9 cellular contexts compared by ENCODE assay signal in genomic region chr9:136311433-136312375, GRCh38. TPM values are rescaled to one million over a fixed set of nuclear protein-coding genes. Genes with fewer than 3 reads are reported as not detected.
DNase-seq lines count a peak whose midpoint lies in the region; ATAC-seq and TF ChIP-seq lines count a peak whose summit lies in the region.
"Had no signal": no experiment of that assay in that cellular context is flagged by ENCODE, and none has a peak within 500 bp of the region (broad histone marks: within the 10 kb centered on the region; RNA-seq: fewer than 3 reads in every experiment).

No MANE protein-coding gene starts in this region.

- H3K36me3 ChIP-seq in MM.1S (replicated peaks; ENCODE audit: insufficient read depth, low read length) (no peaks in the 10 kb centered on the region), PC-3 (ENCODE audit: low read depth, low read length) (no peaks in the 10 kb centered on the region), suprapubic skin (no peaks in the 10 kb centered on the region), upper lobe of right lung (no peaks in the 10 kb centered on the region), prostate gland (no peaks in the 10 kb centered on the region)
- H3K36me3 ChIP-seq: right lobe of liver had no signal

- ATAC-seq in PC-3 (peak; percentile 58; the same call in 1 of the 2 replicates), upper lobe of right lung (no peak)

- H3K4me1 ChIP-seq in MM.1S (ENCODE audit: low read length) (no peaks in the 10 kb centered on the region), PC-3 (ENCODE audit: insufficient read depth, low read length) (no peaks in the 10 kb centered on the region), suprapubic skin (peaks cover 5% of the 10 kb centered on the region), upper lobe of right lung (no peaks in the 10 kb centered on the region), prostate gland (replicated peaks) (no peaks in the 10 kb centered on the region)
- H3K4me1 ChIP-seq: right lobe of liver had no signal

- CTCF ChIA-PET in PC-3 (lab: Charles Lee), result no interaction called here

- H3K27me3 ChIP-seq in MM.1S (replicated peaks; ENCODE audit: insufficient read depth, low read length) (peaks cover 90% of the 10 kb centered on the region), PC-3 (ENCODE audit: low read length) (no peaks in the 10 kb centered on the region), suprapubic skin (peaks cover 30% of the 10 kb centered on the region), upper lobe of right lung (peaks cover 13% of the 10 kb centered on the region), prostate gland (replicated peaks; ENCODE audit: insufficient read depth) (no peaks in the 10 kb centered on the region)
- H3K27me3 ChIP-seq: right lobe of liver had no signal

- H3K9ac ChIP-seq in MM.1S (ENCODE audit: low read length) (no peak overlapping the region), PC-3 (ENCODE audit: low read length) (no peak overlapping the region)

- intact Hi-C loops in PC-3 (cut with micrococcal nuclease) (no loop called here), upper lobe of right lung (cut with DNase I) (no loop called here), prostate gland (cut with DNase I) (no loop called here)

- no peak overlapping the region for H2AFZ ChIP-seq in MM.1S (ENCODE audit: low read length)
- no peak overlapping the region for H2AFZ ChIP-seq in PC-3 (ENCODE audit: low read length)

- H3K79me2 ChIP-seq in MM.1S (ENCODE audit: low read length) (no peaks in the 10 kb centered on the region), PC-3 (ENCODE audit: low read length) (no peaks in the 10 kb centered on the region)

- H3K27ac ChIP-seq in MM.1S (ENCODE audit: low read length), result no peak overlapping the region
- H3K27ac ChIP-seq in PC-3 (ENCODE audit: low read length), result no peak overlapping the region
- H3K27ac ChIP-seq in suprapubic skin, result no peak overlapping the region
- no peak overlapping the region for H3K27ac ChIP-seq in upper lobe of right lung
- H3K27ac ChIP-seq in prostate gland, result no peak overlapping the region
- H3K27ac ChIP-seq: right lobe of liver had no signal

- H3K4me2 ChIP-seq in MM.1S (ENCODE audit: low read depth, low read length) (no peak overlapping the region; the same call in 1 of the 2 replicates), PC-3 (ENCODE audit: low read length) (no peak overlapping the region)

- WGBS in suprapubic skin, result 53% methylated on average over 11 of the region's 27 CpGs
- 64% methylated on average over 25 of the region's 27 CpGs for WGBS in prostate gland

- TF ChIP-seq POLR2A in suprapubic skin (IDR thresholded peaks at IDR 0.05) (no peak), prostate gland (IDR thresholded peaks at IDR 0.05) (no peak)

- H3K4me3 ChIP-seq in MM.1S (ENCODE audit: low read length), result no peak overlapping the region
- no peak overlapping the region for H3K4me3 ChIP-seq in PC-3 (ENCODE audit: low read length)
- H3K4me3 ChIP-seq in suprapubic skin, result no peak overlapping the region
- no peak overlapping the region for H3K4me3 ChIP-seq in upper lobe of right lung
- no peak overlapping the region for H3K4me3 ChIP-seq in prostate gland
- H3K4me3 ChIP-seq: right lobe of liver had no signal

- no peaks in the 10 kb centered on the region for H4K20me1 ChIP-seq in MM.1S (ENCODE audit: insufficient read depth, low read length)
- no peaks in the 10 kb centered on the region for H4K20me1 ChIP-seq in PC-3 (ENCODE audit: low read length)

- no peak for TF ChIP-seq EP300 in suprapubic skin (IDR thresholded peaks at IDR 0.05)

- TF ChIP-seq CTCF in MM.1S (IDR thresholded peaks at IDR 0.05; ENCODE audit: low read length) (no peak), PC-3 (conservative IDR thresholded peaks at IDR 0.05; ENCODE audit: low read depth, low read length) (no peak), suprapubic skin (IDR thresholded peaks at IDR 0.05) (no peak), upper lobe of right lung (IDR thresholded peaks at IDR 0.05) (no peak), prostate gland (IDR thresholded peaks at IDR 0.05) (no peak)

- H3F3A ChIP-seq in MM.1S (ENCODE audit: insufficient read depth, low read length) (no peaks in the 10 kb centered on the region), PC-3 (ENCODE audit: low read length, unreplicated experiment) (no peaks in the 10 kb centered on the region)

- POLR2A ChIA-PET in PC-3 (lab: Charles Lee; ENCODE audit: unreplicated experiment), result no interaction called here

- DNase-seq in DMS79 treated with DMSO at 0.1 percent for 48 hours (lab: John Stamatoyannopoulos, UW) (peak; percentile 54), MM.1S (peak; percentile 19), PC-3 (peak; percentile 7), kidney tubule cell (ENCODE audit: low spot score) (peak; percentile 38), suprapubic skin (ENCODE audit: low spot score in 2 of 2) (no peak), NCI-H2081 treated with DMSO at 0.1 percent for 48 hours (lab: John Stamatoyannopoulos, UW) (no peak), upper lobe of right lung (no peak), prostate gland (ENCODE audit: low spot score) (no peak)
- DNase-seq: right lobe of liver had no signal

- no TSS peak for BruUV-seq in PC-3 (replicated peaks; lab: Mats Ljungman, UMichigan)

- H3K9me3 ChIP-seq in MM.1S (replicated peaks; ENCODE audit: insufficient read depth, low read length) (no peaks in the 10 kb centered on the region), PC-3 (ENCODE audit: low read length) (no peaks in the 10 kb centered on the region), suprapubic skin (peaks cover 6% of the 10 kb centered on the region), upper lobe of right lung (no peaks in the 10 kb centered on the region), prostate gland (no peaks in the 10 kb centered on the region)

- H3K9me2 ChIP-seq in MM.1S (replicated peaks; ENCODE audit: insufficient read depth, low read length), result no peaks in the 10 kb centered on the region
- H3K9me2 ChIP-seq in PC-3 (replicated peaks; ENCODE audit: low read length), result no peaks in the 10 kb centered on the region

RNA-seq across cellular contexts. Expression of gene CCDC187, which starts 7.8 kb away (rescaled TPM):
- 0.04 TPM in 1 of 2 replicates, not detected in the other for total RNA-seq in PC-3 (2014; rRNA removed)
- under 1 TPM in 2 of 4 donors, not detected in 2; 0.13 to 0.45 TPM for total RNA-seq in suprapubic skin
- 0.09 TPM for total RNA-seq in upper lobe of right lung
- 1 to 10 TPM in 1 of 2 donors, not detected in 1; 1.2 TPM for total RNA-seq in prostate gland

RNA-seq across cellular contexts. Expression of gene GPSM1, which starts 15.6 kb away (rescaled TPM):
- total RNA-seq in PC-3 (2014; rRNA removed) (26.9 and 27.8 TPM in 2 replicates), suprapubic skin (10 to 100 TPM; 11.5 to 14.6 (median 13.7) TPM), upper lobe of right lung (27.3 TPM), prostate gland (10 to 100 TPM; 11.3 to 89.2 TPM)

RNA-seq across cellular contexts. Expression of gene DNLZ, which starts 51.8 kb away (rescaled TPM):
- 51.4 and 64.9 TPM in 2 replicates for total RNA-seq in PC-3 (2014; rRNA removed)
- total RNA-seq in suprapubic skin, result 10 to 100 TPM; 11.3 to 46.4 (median 37.9) TPM
- total RNA-seq in upper lobe of right lung, result 15.5 TPM
- 10 to 100 TPM; 37.6 to 64.3 TPM for total RNA-seq in prostate gland

Comparison
In these comparisons a context has a peak if more than half of its experiments do, and no peak if none do; other contexts are left out.
1. DNase-seq: peak in DMS79 treated with DMSO at 0.1 percent for 48 hours (single experiment), MM.1S (single experiment), PC-3 (single experiment) and kidney tubule cell (single experiment); none in suprapubic skin (0 of 2), NCI-H2081 treated with DMSO at 0.1 percent for 48 hours (single experiment), upper lobe of right lung (single experiment) and prostate gland (single experiment).